ENCODE assay signal across 12 cellular contexts in the genomic region with DNA sequence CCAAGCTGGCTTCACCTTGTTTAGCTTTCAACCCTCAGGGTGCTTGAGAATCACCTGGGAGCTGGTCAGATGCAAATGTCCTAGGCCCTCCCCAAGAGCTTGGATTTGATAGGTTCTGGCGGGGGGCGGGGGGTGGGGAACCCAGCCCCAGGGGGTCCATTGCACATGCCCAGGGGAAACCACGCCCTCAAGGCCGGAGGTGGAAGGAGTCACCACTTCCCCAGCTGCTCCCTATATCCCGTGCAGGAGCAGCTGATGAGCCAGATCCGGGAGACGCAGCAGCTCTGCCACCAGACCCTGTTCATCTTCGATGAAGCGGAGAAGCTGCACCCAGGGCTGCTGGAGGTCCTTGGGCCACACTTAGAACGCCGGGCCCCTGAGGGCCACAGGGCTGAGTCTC. TPM values are rescaled to one million over a fixed set of nuclear protein-coding genes. Genes with fewer than 3 reads are reported as not detected.
DNase-seq lines count a peak whose midpoint lies in the region; ATAC-seq and TF ChIP-seq lines count a peak whose summit lies in the region.
"Had no signal": no experiment of that assay in that cellular context is flagged by ENCODE, and none has a peak within 500 bp of the region (broad histone marks: within the 10 kb centered on the region; RNA-seq: fewer than 3 reads in every experiment).

No MANE protein-coding gene starts in this region.

- no peak overlapping the region for H2AK5ac ChIP-seq in mesenchymal stem cell (ENCODE audit: low read length, severe bottlenecking)

- peak overlapping the region in 1 of 2 experiments; percentile 49 for H3K18ac ChIP-seq in mesenchymal stem cell (ENCODE audit: low read depth in 1 of 2, low read length in 2 of 2)

- no peak overlapping the region for H3K23ac ChIP-seq in mesenchymal stem cell (ENCODE audit: low read length in 2 of 2)

- no peaks in the 10 kb centered on the region for H3K27me3 ChIP-seq in BLaER1 treated with 17β-estradiol and CSF1 and Interleukin-3, amounts not matched to agents 10 nM and 100 nM
- H3K27me3 ChIP-seq in mesenchymal stem cell (ENCODE audit: control insufficient read depth in 1 of 2, insufficient read depth in 1 of 2, low read length in 2 of 2) (no peaks in the 10 kb centered on the region), prostate gland (replicated peaks; ENCODE audit: insufficient read depth) (no peaks in the 10 kb centered on the region)
- H3K27me3 ChIP-seq: sigmoid colon had no signal

- H3K9ac ChIP-seq in BLaER1 treated with 17β-estradiol and CSF1 and Interleukin-3, amounts not matched to agents 10 nM and 100 nM = peak overlapping the region in 2 of 11 experiments; percentile 1 to 47; a peak in 1 of 22 replicates
- peak overlapping the region; percentile 26 for H3K9ac ChIP-seq in mesenchymal stem cell (ENCODE audit: low read length)

- no peak overlapping the region for H2BK12ac ChIP-seq in mesenchymal stem cell (ENCODE audit: low read length in 2 of 2)

- H4K8ac ChIP-seq in mesenchymal stem cell (ENCODE audit: low read length) = no peak overlapping the region

- H3K36me3 ChIP-seq in BLaER1 treated with 17β-estradiol and CSF1 and Interleukin-3, amounts not matched to agents 10 nM and 100 nM = peaks cover 36 to 88% (median 67%) of the 10 kb centered on the region in 11 experiments
- H3K36me3 ChIP-seq in mesenchymal stem cell (ENCODE audit: control insufficient read depth in 1 of 2, insufficient read depth in 2 of 2, low read depth in 1 of 2, low read length in 2 of 2) (peaks cover 45 to 51% of the 10 kb centered on the region in 2 experiments), prostate gland (peaks cover 0 to 4% of the 10 kb centered on the region in 2 donors)

- H3K4me3 Mint-ChIP-seq in IgD-negative memory B cell = peak overlapping the region in 3 of 4 donors; percentile 66 to 92 (median 85)

- no peak overlapping the region for H2BK5ac ChIP-seq in mesenchymal stem cell (ENCODE audit: low read depth, low read length, poor library complexity, severe bottlenecking)

- H3K27ac ChIP-seq in BLaER1 treated with 17β-estradiol and CSF1 and Interleukin-3, amounts not matched to agents 10 nM and 100 nM = peak overlapping the region in 8 of 11 experiments; percentile 18 to 62 (median 51); a peak in 14 of 22 replicates
- H3K27ac ChIP-seq in mesenchymal stem cell (ENCODE audit: low read length, poor library complexity, severe bottlenecking) (peak overlapping the region; percentile 13), prostate gland (no peak overlapping the region)
- H3K27ac ChIP-seq: sigmoid colon had no signal

- H4K20me1 ChIP-seq in BLaER1 treated with 17β-estradiol and CSF1 and Interleukin-3, amounts not matched to agents 10 nM and 100 nM = peaks cover 0 to 68% (median 44%) of the 10 kb centered on the region in 11 experiments; a peak in 17 of 22 replicates

- peak; percentile 55 for DNase-seq in choroid plexus epithelial cell (ENCODE audit: low read depth)
- DNase-seq in mesenchymal stem cell = no peak
- DNase-seq in prostate gland (ENCODE audit: low spot score) = no peak
- no peak for DNase-seq in glomerular visceral epithelial cell (ENCODE audit: extremely low spot score)
- no peak for DNase-seq in NCI-H2171 treated with DMSO at 0.1 percent for 48 hours (lab: John Stamatoyannopoulos, UW)
- DNase-seq: effector CD4-positive, alpha-beta T cell; NCI-H187 treated with DMSO at 0.1 percent for 48 hours; sigmoid colon; trophoblast cell had no signal

- H3K27me3 Mint-ChIP-seq in IgD-negative memory B cell = no peaks in the 10 kb centered on the region

- H3K36me3 Mint-ChIP-seq in IgD-negative memory B cell = peaks cover 8% of the 10 kb centered on the region

- no peak for TF ChIP-seq POLR2A in prostate gland (IDR thresholded peaks at IDR 0.05)

- intact Hi-C loops in prostate gland (cut with DNase I) = loop anchor here (10.0 kb wide), 1 partner anchor 107 kb away; no protein-coding TSS in a partner anchor

- no peak overlapping the region for H3K4ac ChIP-seq in mesenchymal stem cell (ENCODE audit: low read depth in 1 of 2, low read length in 2 of 2)

- H4K91ac ChIP-seq in mesenchymal stem cell (ENCODE audit: low read length) = no peak overlapping the region

- no peak overlapping the region for H3K14ac ChIP-seq in mesenchymal stem cell (ENCODE audit: low read length in 2 of 2)

- no peak overlapping the region for H2AFZ ChIP-seq in mesenchymal stem cell (ENCODE audit: low read depth, low read length)

- H3K4me3 ChIP-seq in BLaER1 treated with 17β-estradiol and CSF1 and Interleukin-3, amounts not matched to agents 10 nM and 100 nM = no peak overlapping the region
- H3K4me3 ChIP-seq in choroid plexus epithelial cell (ENCODE audit: low read depth, low read length) (no peak overlapping the region), mesenchymal stem cell (ENCODE audit: insufficient read depth in 1 of 2, low read depth in 1 of 2, low read length in 2 of 2) (no peak overlapping the region), prostate gland (no peak overlapping the region)
- H3K4me3 ChIP-seq: sigmoid colon had no signal

- H3K4me1 Mint-ChIP-seq in IgD-negative memory B cell = peaks cover 34 to 38% (median 36%) of the 10 kb centered on the region in 3 donors

- peaks cover 66 to 89% (median 75%) of the 10 kb centered on the region in 10 experiments for H3K4me1 ChIP-seq in BLaER1 treated with 17β-estradiol and CSF1 and Interleukin-3, amounts not matched to agents 10 nM and 100 nM
- H3K4me1 ChIP-seq in mesenchymal stem cell (ENCODE audit: control insufficient read depth, insufficient read depth, low read depth, low read length) = peaks cover 22% of the 10 kb centered on the region
- H3K4me1 ChIP-seq in prostate gland (replicated peaks) = no peaks in the 10 kb centered on the region

- no peak overlapping the region for H2BK120ac ChIP-seq in mesenchymal stem cell (ENCODE audit: low read depth, low read length)

- peak overlapping the region; percentile 78 to 97 (median 90) for H3K27ac Mint-ChIP-seq in IgD-negative memory B cell

- TF ChIP-seq CTCF in choroid plexus epithelial cell (conservative IDR thresholded peaks at IDR 0.05; ENCODE audit: low read depth, low read length) = no peak
- TF ChIP-seq CTCF in prostate gland (IDR thresholded peaks at IDR 0.05) = no peak

- 66% methylated on average over 11 of the region's 11 CpGs for WGBS in mesenchymal stem cell
- 68% methylated on average over 11 of the region's 11 CpGs for WGBS in prostate gland

- no peak for ATAC-seq in HG02798 (IDR thresholded peaks at IDR 0.05; ENCODE audit: poor library complexity, unreplicated experiment)

- no peak overlapping the region for H2BK15ac ChIP-seq in mesenchymal stem cell (ENCODE audit: low read depth, poor library complexity, severe bottlenecking)

- no peaks in the 10 kb centered on the region for H3K9me3 ChIP-seq in BLaER1 treated with 17β-estradiol and CSF1 and Interleukin-3, amounts not matched to agents 10 nM and 100 nM (replicated peaks in 1 of 11)
- H3K9me3 ChIP-seq in mesenchymal stem cell (ENCODE audit: control insufficient read depth, low read length) (no peaks in the 10 kb centered on the region), prostate gland (no peaks in the 10 kb centered on the region)
- H3K9me3 ChIP-seq: sigmoid colon had no signal

- peak overlapping the region; percentile 14 to 85 (median 65); a peak in 19 of 22 replicates for H3K4me2 ChIP-seq in BLaER1 treated with 17β-estradiol and CSF1 and Interleukin-3, amounts not matched to agents 10 nM and 100 nM
- no peak overlapping the region for H3K4me2 ChIP-seq in mesenchymal stem cell (ENCODE audit: low read length, poor library complexity, severe bottlenecking)

- H3K9me3 Mint-ChIP-seq in IgD-negative memory B cell = no peaks in the 10 kb centered on the region

- peaks cover 26% of the 10 kb centered on the region for H3K79me1 ChIP-seq in mesenchymal stem cell (replicated peaks; ENCODE audit: low read length, poor library complexity, severe bottlenecking)

RNA-seq across cellular contexts. Expression of a gene that starts 5.8 kb away (rescaled TPM):
- polyA plus RNA-seq in IgD-negative memory B cell = 111 TPM
- 15.8 TPM for polyA plus RNA-seq in mesenchymal stem cell (2013, experiment 1 of 2)
- 15.6 TPM for polyA plus RNA-seq in mesenchymal stem cell (2013, experiment 2 of 2)
- total RNA-seq in prostate gland = 100 to 1,000 TPM in 1 of 2 donors, 10 to 100 TPM in 1; 40.0 to 109 TPM

Comparison
In these comparisons a context has a peak if more than half of its experiments do, and no peak if none do; other contexts are left out.
1. H3K27ac ChIP-seq: peak in BLaER1 treated with 17β-estradiol and CSF1 and Interleukin-3, amounts not matched to agents 10 nM and 100 nM (8 of 11) and mesenchymal stem cell (single experiment); none in prostate gland (0 of 2).